Comparison of ENCODE assay signal across 17 cellular contexts in genomic region chr10:11933837-11934236, GRCh38.
DNase-seq lines count a peak whose midpoint lies in the region; ATAC-seq and TF ChIP-seq lines count a peak whose summit lies in the region.
"Had no signal": no experiment of that assay in that cellular context is flagged by ENCODE, and none has a peak within 500 bp of the region (broad histone marks: within the 10 kb centered on the region; RNA-seq: fewer than 3 reads in every experiment).

No MANE protein-coding gene starts in this region.

- no peak overlapping the region for H2AK5ac ChIP-seq in neuronal stem cell (ENCODE audit: low read depth, low read length)

- H2AFZ ChIP-seq in neuronal stem cell (ENCODE audit: low read length) = no peak overlapping the region
- H2AFZ ChIP-seq: PC-9 had no signal

- peak overlapping the region; percentile 34 for H3K27ac ChIP-seq in VCaP
- H3K27ac ChIP-seq in thyroid gland = peak overlapping the region in 2 of 3 donors; percentile 5 to 9
- peak overlapping the region in 1 of 59 donors; percentile 7 for H3K27ac ChIP-seq in dorsolateral prefrontal cortex
- H3K27ac ChIP-seq in neuronal stem cell (replicated peaks; ENCODE audit: low read length) = no peak overlapping the region
- H3K27ac ChIP-seq: KMS-11, PC-9 had no signal

- H3K27me3 Mint-ChIP-seq in activated T-cell treated with anti-CD3 and anti-CD28 coated beads, Interleukin-2, amount 50 U/mL, for 24 hours = no peaks in the 10 kb centered on the region

- H3K36me3 Mint-ChIP-seq in activated T-cell treated with anti-CD3 and anti-CD28 coated beads, Interleukin-2, amount 50 U/mL, for 24 hours (ENCODE audit: low read depth) = peaks cover 84% of the 10 kb centered on the region

- H3K9me3 Mint-ChIP-seq in activated T-cell treated with anti-CD3 and anti-CD28 coated beads, Interleukin-2, amount 50 U/mL, for 24 hours = no peaks in the 10 kb centered on the region

- WGBS in thyroid gland, 2 donors = 78% methylated on average over 3 of the region's 3 CpGs
- WGBS in neuronal stem cell (ENCODE audit: extremely low coverage in 2 of 2, insufficient read length in 2 of 2, insufficient replicate concordance in 1 of 2), 2 donors = no CpG with 5 or more reads among the region's 3 CpGs

- no peak overlapping the region for H4K91ac ChIP-seq in neuronal stem cell (ENCODE audit: low read depth, low read length, poor library complexity)

- no peak for DNase-seq in activated T-cell treated with anti-CD3 and anti-CD28 coated beads, Interleukin-2, amount 50 U/mL, for 24 hours
- DNase-seq in activated T-cell treated with anti-CD3 and anti-CD28 coated beads for 4 hours (no peak), left colon (peak; percentile 27 to 49), thyroid gland (no peak), dorsolateral prefrontal cortex (no peak), neuronal stem cell (ENCODE audit: low spot score) (no peak)
- DNase-seq: DND-41, GF-D8, NCI-H1092 treated with DMSO at 0.1 percent for 48 hours, NCI-H1694 treated with DMSO at 0.1 percent for 48 hours, NCI-H446, PC-9 had no signal

- H2BK5ac ChIP-seq in neuronal stem cell (ENCODE audit: low read length) = no peak overlapping the region

- no peak overlapping the region for H3K23ac ChIP-seq in neuronal stem cell (ENCODE audit: low read depth, low read length, poor library complexity)

- TF ChIP-seq POLR2A in thyroid gland (IDR thresholded peaks at IDR 0.05) = no peak

- H3K4me1 Mint-ChIP-seq in activated T-cell treated with anti-CD3 and anti-CD28 coated beads, Interleukin-2, amount 50 U/mL, for 24 hours (ENCODE audit: low read depth) = no peaks in the 10 kb centered on the region

- H3K9me3 ChIP-seq in thyroid gland = no peaks in the 10 kb centered on the region
- no peaks in the 10 kb centered on the region for H3K9me3 ChIP-seq in neuronal stem cell (replicated peaks in 1 of 2; ENCODE audit: control insufficient read depth in 2 of 2, insufficient read depth in 1 of 2, low read depth in 1 of 2, low read length in 2 of 2)
- H3K9me3 ChIP-seq: MG63 had no signal

- H3K4me3 ChIP-seq in thyroid gland (replicated peaks in 1 of 3) (no peak overlapping the region), dorsolateral prefrontal cortex (no peak overlapping the region), neuronal stem cell (ENCODE audit: low read length in 2 of 2) (no peak overlapping the region)
- H3K4me3 ChIP-seq: MG63, PC-9 had no signal

- H3K4me1 ChIP-seq in thyroid gland (no peaks in the 10 kb centered on the region), neuronal stem cell (ENCODE audit: control insufficient read depth in 2 of 2, insufficient read depth in 1 of 2, low read depth in 1 of 2, low read length in 2 of 2) (peaks cover 0 to 2% of the 10 kb centered on the region in 2 donors)

- no peak overlapping the region for H3K9ac ChIP-seq in neuronal stem cell (ENCODE audit: low read depth, low read length, poor library complexity)
- H3K9ac ChIP-seq: KMS-11 had no signal

- H3K4me2 ChIP-seq in neuronal stem cell (ENCODE audit: insufficient read depth, low read length, poor library complexity, severe bottlenecking) = no peak overlapping the region
- H3K4me2 ChIP-seq: KMS-11, PC-9 had no signal

- H3K27me3 ChIP-seq in thyroid gland = no peaks in the 10 kb centered on the region
- no peaks in the 10 kb centered on the region for H3K27me3 ChIP-seq in dorsolateral prefrontal cortex
- H3K27me3 ChIP-seq in neuronal stem cell (ENCODE audit: control insufficient read depth in 3 of 3, insufficient read depth in 3 of 3, low read depth in 1 of 3, low read length in 3 of 3) = no peaks in the 10 kb centered on the region
- H3K27me3 ChIP-seq: MG63 had no signal

- H3K14ac ChIP-seq in neuronal stem cell (ENCODE audit: low read length) = no peak overlapping the region

- no peak overlapping the region for H2BK12ac ChIP-seq in neuronal stem cell (ENCODE audit: low read length)

- TF ChIP-seq CTCF in VCaP (conservative IDR thresholded peaks at IDR 0.05) = no peak
- no peak for TF ChIP-seq CTCF in thyroid gland (IDR thresholded peaks at IDR 0.05)
- TF ChIP-seq CTCF in dorsolateral prefrontal cortex (IDR thresholded peaks at IDR 0.05 in 54 of 56, conservative IDR thresholded peaks at IDR 0.05 in 2 of 56; ENCODE audit: low read depth in 1 of 56, partially characterized antibody in 56 of 56) = no peak

- H3K36me3 ChIP-seq in thyroid gland = peaks cover 19 to 25% of the 10 kb centered on the region in 2 donors
- peaks cover 17 to 74% of the 10 kb centered on the region in 2 donors for H3K36me3 ChIP-seq in neuronal stem cell (replicated peaks in 1 of 2; ENCODE audit: control insufficient read depth in 2 of 2, insufficient read depth in 2 of 2, low read length in 2 of 2)

- no peak overlapping the region for H3K4ac ChIP-seq in neuronal stem cell (ENCODE audit: low read length)

- no peak overlapping the region for H3K4me3 Mint-ChIP-seq in activated T-cell treated with anti-CD3 and anti-CD28 coated beads, Interleukin-2, amount 50 U/mL, for 24 hours

- no peak overlapping the region for H4K8ac ChIP-seq in neuronal stem cell (ENCODE audit: low read depth, low read length)

- no peaks in the 10 kb centered on the region for H3K79me1 ChIP-seq in neuronal stem cell (ENCODE audit: low read depth, low read length)

- ATAC-seq in left colon (peak; percentile 79), HG02885 (IDR thresholded peaks at IDR 0.05; ENCODE audit: poor library complexity, unreplicated experiment) (no peak)
- ATAC-seq: HepG2 had no signal

- H2BK15ac ChIP-seq in neuronal stem cell (ENCODE audit: low read length) = no peak overlapping the region

- H2BK120ac ChIP-seq in neuronal stem cell (ENCODE audit: low read depth, low read length) = no peak overlapping the region

- H3K18ac ChIP-seq in neuronal stem cell (ENCODE audit: low read length) = no peak overlapping the region

- H3K27ac Mint-ChIP-seq in activated T-cell treated with anti-CD3 and anti-CD28 coated beads, Interleukin-2, amount 50 U/mL, for 24 hours = peak overlapping the region; percentile 14

- intact Hi-C loops in left colon (cut with DNase I, micrococcal nuclease) (no loop called here), thyroid gland (cut with DNase I) (no loop called here), dorsolateral prefrontal cortex (cut with DNase I) (no loop called here)

Comparison
In these comparisons a context has a peak if more than half of its experiments do, and no peak if none do; other contexts are left out.
1. DNase-seq: peak in left colon (2 of 2); none in activated T-cell treated with anti-CD3 and anti-CD28 coated beads, Interleukin-2, amount 50 U/mL, for 24 hours (single experiment), activated T-cell treated with anti-CD3 and anti-CD28 coated beads for 4 hours (single experiment), thyroid gland (0 of 2), dorsolateral prefrontal cortex (0 of 10) and neuronal stem cell (single experiment).